In the genomic region with DNA sequence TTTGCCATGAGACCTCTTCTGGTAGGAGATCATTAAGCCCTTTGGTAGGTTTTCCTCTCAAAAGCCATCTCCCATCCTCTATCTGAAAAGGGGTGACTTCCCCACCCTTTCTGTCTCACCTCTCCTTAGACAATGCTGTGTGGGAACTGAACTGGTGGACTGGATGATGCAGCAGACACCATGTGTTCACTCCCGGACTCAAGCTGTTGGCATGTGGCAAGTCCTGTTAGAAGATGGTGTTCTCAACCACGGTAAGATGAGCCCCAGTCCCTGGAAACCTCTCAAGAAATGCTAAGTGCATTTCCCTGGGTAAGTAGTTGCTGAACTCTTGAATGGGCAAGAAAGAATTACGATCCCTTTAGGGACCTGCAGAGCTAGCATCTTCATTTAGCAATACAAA, we compare ENCODE assay signal across 29 cellular contexts.
"Had no signal": no experiment of that assay in that cellular context is flagged by ENCODE, and none has a peak within 500 bp of the region (broad histone marks: within the 10 kb centered on the region; RNA-seq: fewer than 3 reads in every experiment).

No MANE protein-coding gene starts in this region.

- H3K4me3 ChIP-seq: ascending aorta, cardiac muscle cell, coronary artery, dorsolateral prefrontal cortex, heart left ventricle, pancreas, psoas muscle, right atrium auricular region, spleen had no signal

- H3K27me3 ChIP-seq: ascending aorta, cardiac muscle cell, dorsolateral prefrontal cortex, heart left ventricle, pancreas, right atrium auricular region, spleen had no signal

- H3K9me3 ChIP-seq: ascending aorta, heart left ventricle, pancreas, psoas muscle, right atrium auricular region, spleen had no signal

- H3K27ac ChIP-seq: ascending aorta, cardiac muscle cell, coronary artery, dorsolateral prefrontal cortex, heart left ventricle, pancreas, psoas muscle, right atrium auricular region, spleen had no signal

- DNase-seq: activated CD4-positive, alpha-beta memory T cell treated with anti-CD3 and anti-CD28 coated beads, Interleukin-2, amount 10 ng/mL, durations not matched to agents 7 days and 5 days; activated CD4-positive, alpha-beta T cell treated with anti-CD3 and anti-CD28 coated beads for 1 hour; activated CD4-positive, alpha-beta T cell treated with anti-CD3 and anti-CD28 coated beads, Interleukin-2, amount 10 ng/mL, durations not matched to agents 7 days and 5 days; activated CD8-positive, alpha-beta memory T cell treated with anti-CD3 and anti-CD28 coated beads, Interleukin-2, amount 50 U/mL, for 48 hours; activated gamma-delta T cell; activated naive CD4-positive, alpha-beta T cell treated with anti-CD3 and anti-CD28 coated beads, Interleukin-2, amount 10 ng/mL, durations not matched to agents 7 days and 5 days; activated naive CD8-positive, alpha-beta T cell treated with anti-CD3 and anti-CD28 coated beads, Interleukin-2, amount 10 ng/mL, durations not matched to agents 7 days and 5 days; activated T-cell treated with anti-CD3 and anti-CD28 coated beads, Interleukin-2, amount 50 U/mL, for 24 hours; dorsolateral prefrontal cortex; effector memory CD4-positive, alpha-beta T cell; erythroblast; heart left ventricle; hypothalamus; immature natural killer cell; kidney; left colon; mammary epithelial cell; naive B cell; nephron progenitor cell; pancreas; psoas muscle; spleen; stimulated activated naive CD4-positive, alpha-beta T cell; T-helper 17 cell; trophoblast cell had no signal

- ATAC-seq: heart left ventricle, left colon, pancreas, psoas muscle, T-helper 17 cell had no signal

- H3K36me3 ChIP-seq: ascending aorta, cardiac muscle cell, heart left ventricle, pancreas, right atrium auricular region, spleen had no signal
